In the genomic region with DNA sequence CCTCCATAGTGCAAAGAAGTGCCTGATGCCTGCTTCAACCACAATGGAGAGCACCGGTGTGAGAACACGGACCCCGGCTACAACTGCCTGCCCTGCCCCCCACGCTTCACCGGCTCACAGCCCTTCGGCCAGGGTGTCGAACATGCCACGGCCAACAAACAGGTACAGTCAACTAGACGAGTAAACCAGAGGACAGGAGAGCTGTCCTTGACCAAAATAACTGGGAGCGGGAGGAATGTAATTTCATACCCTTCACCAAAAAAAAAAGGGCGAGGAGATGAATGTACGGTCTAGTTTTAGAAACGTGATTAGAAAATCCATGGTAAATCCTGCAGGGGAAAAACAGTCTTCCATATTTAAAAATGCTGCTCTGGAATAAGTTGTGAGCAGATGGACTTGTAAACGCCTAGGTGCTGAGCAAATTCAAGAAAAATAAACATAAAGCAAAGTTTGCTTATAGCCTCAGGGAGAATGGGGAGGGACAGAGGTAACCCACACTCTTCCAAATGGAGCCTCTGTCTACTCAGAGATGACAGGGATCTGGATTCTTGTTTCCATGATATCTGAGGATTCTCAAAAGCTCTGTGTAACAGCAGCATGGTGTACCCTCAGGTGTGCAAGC, we compare ENCODE assay signal across 24 cellular contexts. TPM values are rescaled to one million over a fixed set of nuclear protein-coding genes. Genes with fewer than 3 reads are reported as not detected.
A peak's percentile ranks its signal among the peaks of the same experiment; 100 is the strongest.
DNase-seq lines count a peak whose midpoint lies in the region; FAIRE-seq and TF ChIP-seq lines count a peak whose summit lies in the region.
"Had no signal": no experiment of that assay in that cellular context is flagged by ENCODE, and none has a peak within 500 bp of the region (broad histone marks: within the 10 kb centered on the region; RNA-seq: fewer than 3 reads in every experiment).

No MANE protein-coding gene starts in this region.

- H3K9me1 ChIP-seq in keratinocyte (ENCODE audit: control insufficient read depth, extremely low read depth, insufficient read depth, low read length), result no peaks in the 10 kb centered on the region

- DNase-seq in HFFc6 (peak; percentile 70), dedifferentiated amniotic fluid mesenchymal stem cell (ENCODE audit: extremely low spot score) (peak; percentile 16), keratinocyte (ENCODE audit: low read depth, low spot score) (peak; percentile 46), urothelium cell line (ENCODE audit: low spot score) (no peak), GM19239 (ENCODE audit: insufficient read length, low spot score) (no peak), lower leg skin (ENCODE audit: low spot score in 2 of 2) (no peak), SW 1271 (lab: John Stamatoyannopoulos, UW) (no peak)
- DNase-seq: activated CD8-positive, alpha-beta memory T cell treated with anti-CD3 and anti-CD28 coated beads, Interleukin-2, amount 50 U/mL, for 48 hours; activated effector memory CD4-positive, alpha-beta T cell treated with anti-CD3 and anti-CD28 coated beads, Interleukin-2, amount 50 U/mL, for 16 hours; cortex of kidney; GOT3; left cardiac atrium; MG63; NCI-H1436; NCI-H2171; NCI-H774; SIG-M5; stimulated activated CD4-positive, alpha-beta T cell treated with anti-CD3 and anti-CD28 coated beads, Interleukin-4, amount 100 ng/mL, for 24 hours had no signal

- H3K27ac ChIP-seq in keratinocyte (ENCODE audit: control insufficient read depth, insufficient read depth, low read length), result no peak overlapping the region
- H3K27ac ChIP-seq: BLaER1 had no signal

- H3K27me3 Mint-ChIP-seq in HFFc6 (ENCODE audit: insufficient read depth), result peaks cover 97% of the 10 kb centered on the region
- H3K27me3 Mint-ChIP-seq: IgD-negative memory B cell had no signal

- intact Hi-C loops in lower leg skin (cut with DNase I; ENCODE audit: low total_unique reads), result no loop called here

- H3K27me3 ChIP-seq in keratinocyte (ENCODE audit: control insufficient read depth, extremely low read depth, insufficient read depth, low read length), result no peaks in the 10 kb centered on the region
- H3K27me3 ChIP-seq: BLaER1, MG63, transverse colon had no signal

- TF ChIP-seq CTCF in HFFc6 (IDR thresholded peaks at IDR 0.05), result no peak
- TF ChIP-seq CTCF in keratinocyte (optimal IDR thresholded peaks at IDR 0.05 in 1 of 3, IDR thresholded peaks at IDR 0.05 in 1 of 3, conservative IDR thresholded peaks at IDR 0.05 in 1 of 3; ENCODE audit: extremely low read depth in 1 of 3, insufficient read depth in 2 of 3, low read length in 3 of 3), result no peak
- no peak for TF ChIP-seq CTCF in lower leg skin (IDR thresholded peaks at IDR 0.05)

- 91 to 92% methylated on average over 14 of the region's 14 CpGs for WGBS in lower leg skin, 2 donors

- TF ChIP-seq POLR2A in lower leg skin (IDR thresholded peaks at IDR 0.05), result no peak

- peaks cover 96% of the 10 kb centered on the region for H3K9me3 Mint-ChIP-seq in HFFc6
- H3K9me3 Mint-ChIP-seq: IgD-negative memory B cell; mesothelial cell of epicardium; stimulated activated naive CD8-positive, alpha-beta T cell treated with anti-CD3 and anti-CD28 coated beads, Interleukin-15, Interleukin-2, amounts not matched to agents 100 ng/mL and 50 ng/mL, for 24 hours had no signal

- H3K4me2 ChIP-seq in keratinocyte (ENCODE audit: control insufficient read depth, extremely low read depth, insufficient read depth, low read depth, low read length), result no peak overlapping the region
- H3K4me2 ChIP-seq: BLaER1 had no signal

- peaks cover 98% of the 10 kb centered on the region for H3K36me3 Mint-ChIP-seq in HFFc6 (ENCODE audit: low read depth)
- H3K36me3 Mint-ChIP-seq: IgD-negative memory B cell had no signal

- H4K20me1 ChIP-seq in keratinocyte (ENCODE audit: control insufficient read depth, extremely low read depth, insufficient read depth, low read length), result peaks cover 70% of the 10 kb centered on the region
- H4K20me1 ChIP-seq: BLaER1 had no signal

- H2AFZ ChIP-seq in keratinocyte (ENCODE audit: control insufficient read depth, low read length), result no peak overlapping the region

- no peaks in the 10 kb centered on the region for H3K79me2 ChIP-seq in keratinocyte (ENCODE audit: control insufficient read depth, insufficient read depth, low read length)

- H3K9me3 ChIP-seq in keratinocyte (ENCODE audit: control insufficient read depth, low read depth, low read length), result no peaks in the 10 kb centered on the region
- H3K9me3 ChIP-seq: BLaER1, MG63, transverse colon had no signal

- H3K36me3 ChIP-seq in keratinocyte (ENCODE audit: control insufficient read depth in 2 of 2, extremely low read depth in 1 of 2, insufficient read depth in 2 of 2, low read length in 2 of 2), result peaks cover 47 to 78% of the 10 kb centered on the region in 2 experiments
- H3K36me3 ChIP-seq: BLaER1 had no signal

- H3K4me3 ChIP-seq in keratinocyte (ENCODE audit: control insufficient read depth in 2 of 3, extremely low read depth in 1 of 3, insufficient read depth in 2 of 3, low read depth in 1 of 3, low read length in 3 of 3) (no peak overlapping the region), lower leg skin (ENCODE audit: low read depth, poor library complexity, severe bottlenecking) (no peak overlapping the region)
- H3K4me3 ChIP-seq: BLaER1, MG63, transverse colon had no signal

- peak overlapping the region; percentile 86 for H3K27ac Mint-ChIP-seq in HFFc6
- H3K27ac Mint-ChIP-seq: IgD-negative memory B cell; mesothelial cell of epicardium; stimulated activated naive CD8-positive, alpha-beta T cell treated with anti-CD3 and anti-CD28 coated beads, Interleukin-15, Interleukin-2, amounts not matched to agents 100 ng/mL and 50 ng/mL, for 24 hours had no signal

- peak overlapping the region; percentile 90 for H3K4me3 Mint-ChIP-seq in HFFc6
- H3K4me3 Mint-ChIP-seq: IgD-negative memory B cell; mesothelial cell of epicardium; stimulated activated naive CD8-positive, alpha-beta T cell treated with anti-CD3 and anti-CD28 coated beads, Interleukin-15, Interleukin-2, amounts not matched to agents 100 ng/mL and 50 ng/mL, for 24 hours had no signal

- H3K9ac ChIP-seq in keratinocyte (ENCODE audit: control insufficient read depth, extremely low read depth, insufficient read depth, low read length), result no peak overlapping the region
- H3K9ac ChIP-seq: BLaER1 had no signal

- H3K4me1 Mint-ChIP-seq in HFFc6 (ENCODE audit: low read depth), result peaks cover 91% of the 10 kb centered on the region
- H3K4me1 Mint-ChIP-seq: mesothelial cell of epicardium had no signal

- dilution Hi-C loops in keratinocyte (cut with MboI; ENCODE audit: extremely low pct_ligation_motif_present, low sequenced_read_pairs), result no loop called here

- FAIRE-seq in keratinocyte (lab: Jason Lieb, UNC), result peak; percentile 48
- FAIRE-seq in urothelium cell line (lab: Jason Lieb, UNC), result peak; percentile 35
- FAIRE-seq in GM19239 (lab: Jason Lieb, UNC), result no peak
- FAIRE-seq: D721Med had no signal

- no peaks in the 10 kb centered on the region for H3K4me1 ChIP-seq in keratinocyte (ENCODE audit: control insufficient read depth, extremely low read depth, insufficient read depth, low read length)
- H3K4me1 ChIP-seq: BLaER1 had no signal

RNA-seq across cellular contexts. Expression of a gene that starts 8.4 kb away (rescaled TPM):
- total RNA-seq in HFFc6 (2021; fragmentation: NEBNext Ultra II Directional; extraction: Animal tissue kit (Norgen Biotek cat#: 25700)), result 1,000 to 10,000 TPM; 7,606 to 9,130 (median 7,816) TPM
- polyA plus RNA-seq in keratinocyte, result 585 to 1,976 TPM (median 789 TPM) in 3 replicates
- 224 TPM for polyA plus RNA-seq in keratinocyte (2011; ENCODE audit: low read depth)
- polyA plus RNA-seq in keratinocyte (2011; cell fraction: cytosol; rRNA removed), result 250 and 267 TPM in 2 replicates
- 2,729 and 2,799 TPM in 2 replicates for polyA plus RNA-seq in keratinocyte (2011; cell fraction: nucleus; rRNA removed)
- polyA plus RNA-seq in keratinocyte (2012; ENCODE audit: low replicate concordance), result 152 and 2,223 TPM in 2 replicates
- 2,799 to 14,102 TPM (median 5,100 TPM) in 3 replicates for polyA minus RNA-seq in keratinocyte
- 2,733 TPM for polyA minus RNA-seq in keratinocyte (2011; cell fraction: cytosol; rRNA and poly(A)+ RNA removed)
- 7,793 and 10,292 TPM in 2 replicates for polyA minus RNA-seq in keratinocyte (2011; cell fraction: nucleus; rRNA and poly(A)+ RNA removed)
- 100 to 1,000 TPM in 2 of 4 donors, 10 to 100 TPM in 2; 84.7 to 158 (median 103) TPM for total RNA-seq in lower leg skin

Comparison
In these comparisons a context has a peak if more than half of its experiments do, and no peak if none do; other contexts are left out.
1. DNase-seq: peak in HFFc6 (single experiment), dedifferentiated amniotic fluid mesenchymal stem cell (single experiment) and keratinocyte (single experiment); none in urothelium cell line (single experiment), GM19239 (single experiment), lower leg skin (0 of 2) and SW 1271 (0 of 2).
2. RNA of a gene that starts 8.4 kb away (total RNA-seq): 7,606 to 9,130 TPM in HFFc6; 84.7 to 158 TPM in lower leg skin; every median in the first group is over 10 times any median in the second.